ENCODE assay signal across 9 cellular contexts in the genomic region with DNA sequence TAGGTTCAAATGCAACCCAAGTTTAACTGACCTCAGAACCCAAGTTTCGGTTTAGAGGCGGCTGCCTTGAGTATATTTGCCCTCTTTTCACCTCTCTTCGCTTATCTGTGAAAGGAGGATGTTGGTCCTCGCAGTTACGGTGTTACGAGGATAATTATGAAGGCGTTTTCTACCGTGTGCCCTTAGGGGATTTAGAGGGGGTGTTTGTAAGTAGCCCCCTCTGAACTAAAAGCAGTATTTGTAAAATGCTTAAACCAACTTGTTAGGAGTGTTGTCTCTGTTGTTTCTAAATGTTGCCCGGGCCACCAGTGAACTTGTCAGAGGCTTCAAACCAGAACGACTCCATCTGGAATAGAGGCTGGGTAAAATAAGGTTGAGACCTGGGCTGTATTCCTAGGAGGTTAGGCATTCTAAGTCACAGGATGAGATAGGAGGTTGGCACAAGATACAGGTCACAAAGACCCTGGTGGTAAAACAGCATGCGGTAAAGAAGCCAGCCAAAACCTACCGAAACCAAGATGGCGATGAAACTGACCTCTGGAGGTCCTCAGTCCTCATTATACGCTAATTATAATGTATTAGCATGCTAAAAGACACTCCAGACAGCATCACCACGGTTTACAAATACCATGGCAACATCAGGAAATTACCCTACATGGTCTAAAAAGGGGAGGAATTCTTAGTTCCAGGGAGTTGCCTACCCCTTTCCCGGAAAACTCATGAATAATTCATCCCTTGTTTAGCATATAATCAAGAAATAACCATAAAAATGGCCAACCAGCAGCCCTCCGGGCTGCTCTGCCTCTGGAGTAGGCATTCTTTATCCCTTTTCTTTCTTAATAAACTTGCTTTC. TPM values are rescaled to one million over a fixed set of nuclear protein-coding genes. Genes with fewer than 3 reads are reported as not detected.
DNase-seq lines count a peak whose midpoint lies in the region; ATAC-seq, FAIRE-seq and TF ChIP-seq lines count a peak whose summit lies in the region.
"Had no signal": no experiment of that assay in that cellular context is flagged by ENCODE, and none has a peak within 500 bp of the region (broad histone marks: within the 10 kb centered on the region; RNA-seq: fewer than 3 reads in every experiment).

No MANE protein-coding gene starts in this region.

- no peak for ATAC-seq in GM18867 (IDR thresholded peaks at IDR 0.05; ENCODE audit: unreplicated experiment)
- ATAC-seq in GM21576 (IDR thresholded peaks at IDR 0.05; ENCODE audit: unreplicated experiment) = no peak

- peaks cover 32% of the 10 kb centered on the region for H3K4me1 Mint-ChIP-seq in HFFc6 (ENCODE audit: low read depth)
- H3K4me1 Mint-ChIP-seq in activated naive CD8-positive, alpha-beta T cell treated with anti-CD3 and anti-CD28 coated beads for 36 hours = peaks cover 13% of the 10 kb centered on the region

- peaks cover 6% of the 10 kb centered on the region for H3K27me3 Mint-ChIP-seq in HFFc6 (ENCODE audit: insufficient read depth)
- peaks cover 4% of the 10 kb centered on the region for H3K27me3 Mint-ChIP-seq in activated naive CD8-positive, alpha-beta T cell treated with anti-CD3 and anti-CD28 coated beads for 36 hours

- H3K27ac ChIP-seq in C4-2B = peak overlapping the region; percentile 88
- H3K27ac ChIP-seq in kidney (ENCODE audit: low read depth in 2 of 2, low read length in 2 of 2) = peak overlapping the region; percentile 77 to 93
- H3K27ac ChIP-seq in temporal lobe (ENCODE audit: low read depth, low read length) = peak overlapping the region; percentile 98

- H3K9ac ChIP-seq in kidney (ENCODE audit: low read length in 2 of 2) = peak overlapping the region; percentile 63 to 94

- no peaks in the 10 kb centered on the region for H3K36me3 ChIP-seq in kidney (ENCODE audit: control insufficient read depth in 1 of 2, insufficient read depth in 2 of 2, low read length in 2 of 2)

- no peak for FAIRE-seq in kidney (lab: Jason Lieb, UNC)

- no peaks in the 10 kb centered on the region for H3K9me3 Mint-ChIP-seq in HFFc6
- H3K9me3 Mint-ChIP-seq in activated naive CD8-positive, alpha-beta T cell treated with anti-CD3 and anti-CD28 coated beads for 36 hours = no peaks in the 10 kb centered on the region

- peaks cover 6 to 9% of the 10 kb centered on the region in 2 donors for H3K4me1 ChIP-seq in kidney (ENCODE audit: control insufficient read depth in 1 of 2, insufficient read depth in 1 of 2, low read depth in 1 of 2, low read length in 2 of 2)

- intact Hi-C loops in kidney (cut with DNase I) = no loop called here

- H3K27ac Mint-ChIP-seq in HFFc6 = peak overlapping the region; percentile 84
- H3K27ac Mint-ChIP-seq in activated naive CD8-positive, alpha-beta T cell treated with anti-CD3 and anti-CD28 coated beads for 36 hours = peak overlapping the region; percentile 93

- peak overlapping the region; percentile 94 for H3K4me3 Mint-ChIP-seq in HFFc6
- H3K4me3 Mint-ChIP-seq in activated naive CD8-positive, alpha-beta T cell treated with anti-CD3 and anti-CD28 coated beads for 36 hours = peak overlapping the region; percentile 100

- no peak for DNase-seq in HFFc6
- no peak for DNase-seq in activated naive CD8-positive, alpha-beta T cell treated with anti-CD3 and anti-CD28 coated beads for 36 hours
- no peak for DNase-seq in kidney
- no peak for DNase-seq in RKO (ENCODE audit: low spot score)

- TF ChIP-seq CTCF in C4-2B (conservative IDR thresholded peaks at IDR 0.05) = no peak
- no peak for TF ChIP-seq CTCF in HFFc6 (IDR thresholded peaks at IDR 0.05)
- no peak for TF ChIP-seq CTCF in kidney (IDR thresholded peaks at IDR 0.05; ENCODE audit: borderline replicate concordance, extremely low read depth, insufficient read depth)

- H3K36me3 Mint-ChIP-seq in HFFc6 (ENCODE audit: low read depth) = peaks cover 10% of the 10 kb centered on the region; the same call in 1 of the 2 replicates
- peaks cover 1% of the 10 kb centered on the region for H3K36me3 Mint-ChIP-seq in activated naive CD8-positive, alpha-beta T cell treated with anti-CD3 and anti-CD28 coated beads for 36 hours

- peak overlapping the region; percentile 86 to 89 for H3K4me3 ChIP-seq in kidney (ENCODE audit: low read length in 2 of 2)

- H3K9me3 ChIP-seq in kidney (ENCODE audit: control insufficient read depth in 1 of 2, low read length in 2 of 2) = no peaks in the 10 kb centered on the region

RNA-seq across cellular contexts. Expression of gene PSRC1, which starts 1.0 kb away (rescaled TPM):
- 10 to 100 TPM; 17.0 to 33.1 (median 30.4) TPM for total RNA-seq in HFFc6 (2021; fragmentation: NEBNext Ultra II Directional; extraction: Animal tissue kit (Norgen Biotek cat#: 25700))
- total RNA-seq in activated naive CD8-positive, alpha-beta T cell treated with anti-CD3 and anti-CD28 coated beads for 36 hours = 10 to 100 TPM; 10.7 to 12.2 TPM
- total RNA-seq in kidney (4.2 TPM), temporal lobe (6.9 TPM)
- 3.5 TPM for polyA plus RNA-seq in kidney (ENCODE audit: insufficient read depth, low read depth, low replicate concordance)

RNA-seq across cellular contexts. Expression of gene MYBPHL, which starts 22.8 kb away (rescaled TPM):
- total RNA-seq in HFFc6 (2021; fragmentation: NEBNext Ultra II Directional; extraction: Animal tissue kit (Norgen Biotek cat#: 25700)) = not detected
- total RNA-seq in activated naive CD8-positive, alpha-beta T cell treated with anti-CD3 and anti-CD28 coated beads for 36 hours = not detected
- total RNA-seq in kidney = 0.19 TPM
- not detected for polyA plus RNA-seq in kidney (ENCODE audit: insufficient read depth, low read depth, low replicate concordance)
- total RNA-seq in temporal lobe = not detected
- total RNA-seq: HT1080 had no signal

RNA-seq across cellular contexts. Expression of gene CELSR2, which starts 34.6 kb away (rescaled TPM):
- total RNA-seq in HFFc6 (2021; fragmentation: NEBNext Ultra II Directional; extraction: Animal tissue kit (Norgen Biotek cat#: 25700)) = 1 to 10 TPM; 1.2 to 1.7 (median 1.4) TPM
- 1 to 10 TPM; 2.6 TPM for total RNA-seq in activated naive CD8-positive, alpha-beta T cell treated with anti-CD3 and anti-CD28 coated beads for 36 hours
- 65.6 TPM for total RNA-seq in kidney
- 10.6 TPM for polyA plus RNA-seq in kidney (ENCODE audit: insufficient read depth, low read depth, low replicate concordance)
- 46.5 TPM for total RNA-seq in temporal lobe

Comparison
In these comparisons a context has a peak if more than half of its experiments do, and no peak if none do; other contexts are left out.
1. RNA of gene CELSR2, which starts 34.6 kb away (total RNA-seq): 65.6 TPM in kidney (single experiment) and 46.5 TPM in temporal lobe (single experiment); 2.6 TPM in activated naive CD8-positive, alpha-beta T cell treated with anti-CD3 and anti-CD28 coated beads for 36 hours and 1.2 to 1.7 TPM in HFFc6; every median in the first group is over 10 times any median in the second.
2. Peak in every context shown above with its lines, with median percentiles within 50 percentile points of each other: H3K27ac ChIP-seq.